ENCODE assay signal across 1 cellular context in genomic region chr2:205089958-205090357, GRCh38.
TF ChIP-seq lines count a peak whose summit lies in the region.

No MANE protein-coding gene starts in this region.

TF ChIP-seq in K562, 482 proteins besides CTCF, POLR2A, EP300 and RAD21 (continued from another document and continues in another):
- TF ChIP-seq KLF1 (tag; IDR thresholded peaks at IDR 0.05), result no peak
- TF ChIP-seq FOSL1 (tag; conservative IDR thresholded peaks at IDR 0.05), result no peak
- TF ChIP-seq KDM1A (IDR thresholded peaks at IDR 0.05), result peak; percentile 75 to 79
- TF ChIP-seq E2F6 (IDR thresholded peaks at IDR 0.05; ENCODE audit: borderline replicate concordance in 1 of 2, extremely low read depth in 1 of 2, insufficient read depth in 1 of 2, insufficient read length in 1 of 2, low read depth in 1 of 2, low read length in 1 of 2, poor library complexity in 1 of 2, severe bottlenecking in 1 of 2), result no peak
- peak; percentile 85 for TF ChIP-seq ARID1B (IDR thresholded peaks at IDR 0.05)
- no peak for TF ChIP-seq ZNF764 (CRISPR knock-in tag; IDR thresholded peaks at IDR 0.05; ENCODE audit: low read depth)
- no peak for TF ChIP-seq ZNF695 (CRISPR knock-in tag; IDR thresholded peaks at IDR 0.05)
- no peak for TF ChIP-seq IRF9 (tag; IDR thresholded peaks at IDR 0.05)
- no peak for TF ChIP-seq RHOXF2B (CRISPR knock-in tag; conservative IDR thresholded peaks at IDR 0.05)
- TF ChIP-seq SIN3B (IDR thresholded peaks at IDR 0.05; ENCODE audit: low read depth), result no peak
- TF ChIP-seq RFX7 (CRISPR knock-in tag; IDR thresholded peaks at IDR 0.05), result no peak
- TF ChIP-seq HNRNPUL1 (IDR thresholded peaks at IDR 0.05; ENCODE audit: low read length), result no peak
- TF ChIP-seq TBP (optimal IDR thresholded peaks at IDR 0.05; ENCODE audit: low read depth, low read length), result no peak
- TF ChIP-seq, protein P1, sequence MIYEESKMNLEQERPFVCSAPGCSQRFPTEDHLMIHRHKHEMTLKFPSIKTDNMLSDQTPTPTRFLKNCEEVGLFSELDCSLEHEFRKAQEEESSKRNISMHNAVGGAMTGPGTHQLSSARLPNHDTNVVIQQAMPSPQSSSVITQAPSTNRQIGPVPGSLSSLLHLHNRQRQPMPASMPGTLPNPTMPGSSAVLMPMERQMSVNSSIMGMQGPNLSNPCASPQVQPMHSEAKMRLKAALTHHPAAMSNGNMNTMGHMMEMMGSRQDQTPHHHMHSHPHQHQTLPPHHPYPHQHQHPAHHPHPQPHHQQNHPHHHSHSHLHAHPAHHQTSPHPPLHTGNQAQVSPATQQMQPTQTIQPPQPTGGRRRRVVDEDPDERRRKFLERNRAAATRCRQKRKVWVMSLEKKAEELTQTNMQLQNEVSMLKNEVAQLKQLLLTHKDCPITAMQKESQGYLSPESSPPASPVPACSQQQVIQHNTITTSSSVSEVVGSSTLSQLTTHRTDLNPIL (CRISPR knock-in tag; IDR thresholded peaks at IDR 0.05), result no peak
- TF ChIP-seq TCFL5 (CRISPR knock-in tag; conservative IDR thresholded peaks at IDR 0.05), result no peak
- TF ChIP-seq NUFIP1 (IDR thresholded peaks at IDR 0.05; ENCODE audit: partially characterized antibody), result no peak
- TF ChIP-seq BMI1 (IDR thresholded peaks at IDR 0.05; ENCODE audit: low read length), result no peak
- TF ChIP-seq BRF1 (IDR thresholded peaks at IDR 0.05; ENCODE audit: borderline replicate concordance, extremely low read depth, insufficient read length), result no peak
- TF ChIP-seq, protein P2, sequence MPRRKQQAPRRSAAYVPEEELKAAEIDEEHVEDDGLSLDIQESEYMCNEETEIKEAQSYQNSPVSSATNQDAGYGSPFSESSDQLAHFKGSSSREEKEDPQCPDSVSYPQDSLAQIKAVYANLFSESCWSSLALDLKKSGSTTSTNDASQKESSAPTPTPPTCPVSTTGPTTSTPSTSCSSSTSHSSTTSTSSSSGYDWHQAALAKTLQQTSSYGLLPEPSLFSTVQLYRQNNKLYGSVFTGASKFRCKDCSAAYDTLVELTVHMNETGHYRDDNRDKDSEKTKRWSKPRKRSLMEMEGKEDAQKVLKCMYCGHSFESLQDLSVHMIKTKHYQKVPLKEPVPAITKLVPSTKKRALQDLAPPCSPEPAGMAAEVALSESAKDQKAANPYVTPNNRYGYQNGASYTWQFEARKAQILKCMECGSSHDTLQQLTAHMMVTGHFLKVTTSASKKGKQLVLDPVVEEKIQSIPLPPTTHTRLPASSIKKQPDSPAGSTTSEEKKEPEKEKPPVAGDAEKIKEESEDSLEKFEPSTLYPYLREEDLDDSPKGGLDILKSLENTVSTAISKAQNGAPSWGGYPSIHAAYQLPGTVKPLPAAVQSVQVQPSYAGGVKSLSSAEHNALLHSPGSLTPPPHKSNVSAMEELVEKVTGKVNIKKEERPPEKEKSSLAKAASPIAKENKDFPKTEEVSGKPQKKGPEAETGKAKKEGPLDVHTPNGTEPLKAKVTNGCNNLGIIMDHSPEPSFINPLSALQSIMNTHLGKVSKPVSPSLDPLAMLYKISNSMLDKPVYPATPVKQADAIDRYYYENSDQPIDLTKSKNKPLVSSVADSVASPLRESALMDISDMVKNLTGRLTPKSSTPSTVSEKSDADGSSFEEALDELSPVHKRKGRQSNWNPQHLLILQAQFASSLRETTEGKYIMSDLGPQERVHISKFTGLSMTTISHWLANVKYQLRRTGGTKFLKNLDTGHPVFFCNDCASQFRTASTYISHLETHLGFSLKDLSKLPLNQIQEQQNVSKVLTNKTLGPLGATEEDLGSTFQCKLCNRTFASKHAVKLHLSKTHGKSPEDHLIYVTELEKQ (CRISPR knock-in tag; IDR thresholded peaks at IDR 0.05), result no peak
- TF ChIP-seq NFE2 (IDR thresholded peaks at IDR 0.05; ENCODE audit: low read depth), result no peak
- TF ChIP-seq CREB3 (tag; conservative IDR thresholded peaks at IDR 0.05; ENCODE audit: low read depth), result no peak
- no peak for TF ChIP-seq ZNF551 (CRISPR knock-in tag; IDR thresholded peaks at IDR 0.05)
- TF ChIP-seq TBL1XR1 (IDR thresholded peaks at IDR 0.05; ENCODE audit: low read length in 2 of 2), result peak in 1 of 2 experiments; percentile 18; a peak in 1 of 4 replicates
- no peak for TF ChIP-seq TFAM (CRISPR knock-in tag; conservative IDR thresholded peaks at IDR 0.05)
- TF ChIP-seq SMARCE1 (IDR thresholded peaks at IDR 0.05), result peak; percentile 67; the same call in 1 of the 2 replicates
- no peak for TF ChIP-seq MIER1 (IDR thresholded peaks at IDR 0.05; ENCODE audit: low read depth)
- no peak for TF ChIP-seq CXXC5 (CRISPR knock-in tag; IDR thresholded peaks at IDR 0.05)
- TF ChIP-seq FOS (IDR thresholded peaks at IDR 0.05; ENCODE audit: extremely low read depth, insufficient read length), result no peak
- TF ChIP-seq RCOR1 (IDR thresholded peaks at IDR 0.05; ENCODE audit: borderline replicate concordance in 1 of 2, low read depth in 2 of 2, low read length in 2 of 2), result peak in 1 of 2 experiments; percentile 93; a peak in 2 of 4 replicates
- no peak for TF ChIP-seq ILK (tag; IDR thresholded peaks at IDR 0.05; ENCODE audit: borderline replicate concordance, low read depth)
- no peak for TF ChIP-seq CHD2 (IDR thresholded peaks at IDR 0.05; ENCODE audit: low read depth, low read length)
- no peak for TF ChIP-seq CBX1 (IDR thresholded peaks at IDR 0.05; ENCODE audit: low read depth)
- no peak for TF ChIP-seq STAG1 (CRISPR knock-in tag; IDR thresholded peaks at IDR 0.05; ENCODE audit: borderline replicate concordance)
- no peak for TF ChIP-seq SLC30A9 (CRISPR knock-in tag; IDR thresholded peaks at IDR 0.05)
- no peak for TF ChIP-seq GTF2A2 (tag; IDR thresholded peaks at IDR 0.05)
- no peak for TF ChIP-seq SRSF7 (optimal IDR thresholded peaks at IDR 0.05; ENCODE audit: low read depth, low read length)
- TF ChIP-seq ATF1 (CRISPR knock-in tag; IDR thresholded peaks at IDR 0.05), result no peak
- TF ChIP-seq ATF1 (tag; IDR thresholded peaks at IDR 0.05), result no peak
- TF ChIP-seq MTA2 (IDR thresholded peaks at IDR 0.05; ENCODE audit: low read depth), result no peak
- 0 out of 2 replicates have a peak, but pooled peaks have one; percentile 49 for TF ChIP-seq JUND (IDR thresholded peaks at IDR 0.05; ENCODE audit: borderline replicate concordance, low read depth, low read length)
- TF ChIP-seq JUND (tag; IDR thresholded peaks at IDR 0.05; ENCODE audit: borderline replicate concordance, low read depth, low read length), result peak; percentile 45; the same call in 1 of the 3 replicates
- no peak for TF ChIP-seq ZNF134 (CRISPR knock-in tag; conservative IDR thresholded peaks at IDR 0.05)
- no peak for TF ChIP-seq TEAD2 (tag; IDR thresholded peaks at IDR 0.05)
- TF ChIP-seq, protein P3, sequence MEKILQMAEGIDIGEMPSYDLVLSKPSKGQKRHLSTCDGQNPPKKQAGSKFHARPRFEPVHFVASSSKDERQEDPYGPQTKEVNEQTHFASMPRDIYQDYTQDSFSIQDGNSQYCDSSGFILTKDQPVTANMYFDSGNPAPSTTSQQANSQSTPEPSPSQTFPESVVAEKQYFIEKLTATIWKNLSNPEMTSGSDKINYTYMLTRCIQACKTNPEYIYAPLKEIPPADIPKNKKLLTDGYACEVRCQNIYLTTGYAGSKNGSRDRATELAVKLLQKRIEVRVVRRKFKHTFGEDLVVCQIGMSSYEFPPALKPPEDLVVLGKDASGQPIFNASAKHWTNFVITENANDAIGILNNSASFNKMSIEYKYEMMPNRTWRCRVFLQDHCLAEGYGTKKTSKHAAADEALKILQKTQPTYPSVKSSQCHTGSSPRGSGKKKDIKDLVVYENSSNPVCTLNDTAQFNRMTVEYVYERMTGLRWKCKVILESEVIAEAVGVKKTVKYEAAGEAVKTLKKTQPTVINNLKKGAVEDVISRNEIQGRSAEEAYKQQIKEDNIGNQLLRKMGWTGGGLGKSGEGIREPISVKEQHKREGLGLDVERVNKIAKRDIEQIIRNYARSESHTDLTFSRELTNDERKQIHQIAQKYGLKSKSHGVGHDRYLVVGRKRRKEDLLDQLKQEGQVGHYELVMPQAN (IDR thresholded peaks at IDR 0.05; ENCODE audit: borderline replicate concordance), result no peak
- TF ChIP-seq IRF2 (CRISPR knock-in tag; IDR thresholded peaks at IDR 0.05), result no peak
- no peak for TF ChIP-seq CHD4 (IDR thresholded peaks at IDR 0.05; ENCODE audit: insufficient read depth, insufficient replicate concordance, low read depth, low read length, poor library complexity, severe bottlenecking)
- TF ChIP-seq ZNF79 (CRISPR knock-in tag; IDR thresholded peaks at IDR 0.05; ENCODE audit: low read depth), result no peak
- TF ChIP-seq HNRNPH1 (optimal IDR thresholded peaks at IDR 0.05; ENCODE audit: low read depth, low read length), result no peak
- TF ChIP-seq, protein P4, sequence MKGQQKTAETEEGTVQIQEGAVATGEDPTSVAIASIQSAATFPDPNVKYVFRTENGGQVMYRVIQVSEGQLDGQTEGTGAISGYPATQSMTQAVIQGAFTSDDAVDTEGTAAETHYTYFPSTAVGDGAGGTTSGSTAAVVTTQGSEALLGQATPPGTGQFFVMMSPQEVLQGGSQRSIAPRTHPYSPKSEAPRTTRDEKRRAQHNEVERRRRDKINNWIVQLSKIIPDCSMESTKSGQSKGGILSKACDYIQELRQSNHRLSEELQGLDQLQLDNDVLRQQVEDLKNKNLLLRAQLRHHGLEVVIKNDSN (CRISPR knock-in tag; IDR thresholded peaks at IDR 0.05), result no peak
- TF ChIP-seq GMEB1 (CRISPR knock-in tag; IDR thresholded peaks at IDR 0.05), result no peak
- no peak for TF ChIP-seq SMARCA5 (IDR thresholded peaks at IDR 0.05)
- no peak for TF ChIP-seq PHF20 (IDR thresholded peaks at IDR 0.05; ENCODE audit: partially characterized antibody)
- TF ChIP-seq MYC (IDR thresholded peaks at IDR 0.05; ENCODE audit: low read depth, low read length), result peak; percentile 38; the same call in 1 of the 2 replicates
- no peak for TF ChIP-seq MYC (CRISPR knock-in tag; IDR thresholded peaks at IDR 0.05; ENCODE audit: borderline replicate concordance, low read depth)
- TF ChIP-seq MBD2 (IDR thresholded peaks at IDR 0.05; ENCODE audit: borderline replicate concordance, low read depth), result no peak
- 0 out of 2 replicates have a peak, but pooled peaks have one; percentile 23 for TF ChIP-seq STAT5A (IDR thresholded peaks at IDR 0.05; ENCODE audit: borderline replicate concordance, low read length)
- TF ChIP-seq USF2 (CRISPR knock-in tag; IDR thresholded peaks at IDR 0.05), result no peak
- TF ChIP-seq GABPB1 (CRISPR knock-in tag; IDR thresholded peaks at IDR 0.05), result no peak
- TF ChIP-seq RNF2 (IDR thresholded peaks at IDR 0.05), result no peak; the same call in 1 of the 2 replicates
- TF ChIP-seq CBFA2T3 (IDR thresholded peaks at IDR 0.05), result peak; percentile 79
- TF ChIP-seq, protein P5, sequence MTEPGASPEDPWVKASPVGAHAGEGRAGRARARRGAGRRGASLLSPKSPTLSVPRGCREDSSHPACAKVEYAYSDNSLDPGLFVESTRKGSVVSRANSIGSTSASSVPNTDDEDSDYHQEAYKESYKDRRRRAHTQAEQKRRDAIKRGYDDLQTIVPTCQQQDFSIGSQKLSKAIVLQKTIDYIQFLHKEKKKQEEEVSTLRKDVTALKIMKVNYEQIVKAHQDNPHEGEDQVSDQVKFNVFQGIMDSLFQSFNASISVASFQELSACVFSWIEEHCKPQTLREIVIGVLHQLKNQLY (CRISPR knock-in tag; conservative IDR thresholded peaks at IDR 0.05), result no peak
- no peak for TF ChIP-seq GTF2F1 (IDR thresholded peaks at IDR 0.05; ENCODE audit: low read depth, low read length)
- TF ChIP-seq MEF2D (tag; conservative IDR thresholded peaks at IDR 0.05; ENCODE audit: low read depth), result no peak
- TF ChIP-seq MYNN (IDR thresholded peaks at IDR 0.05), result no peak
- no peak for TF ChIP-seq MYNN (CRISPR knock-in tag; IDR thresholded peaks at IDR 0.05)
- no peak for TF ChIP-seq ZC3H11A (IDR thresholded peaks at IDR 0.05; ENCODE audit: low read depth, low read length)
- no peak for TF ChIP-seq NFYB (IDR thresholded peaks at IDR 0.05; ENCODE audit: extremely low read depth, insufficient read length)
- TF ChIP-seq DPF2 (IDR thresholded peaks at IDR 0.05), result peak; percentile 70
- TF ChIP-seq HDAC8 (tag; IDR thresholded peaks at IDR 0.05), result no peak
- TF ChIP-seq RBM39 (optimal IDR thresholded peaks at IDR 0.05; ENCODE audit: low read depth, low read length), result no peak
